29 cellular contexts compared by ENCODE assay signal in genomic region chr14:29109589-29109988, GRCh38.
"Had no signal": no experiment of that assay in that cellular context is flagged by ENCODE, and none has a peak within 500 bp of the region (broad histone marks: within the 10 kb centered on the region; RNA-seq: fewer than 3 reads in every experiment).

No MANE protein-coding gene starts in this region.

- H3K27me3 ChIP-seq: stomach, suprapubic skin, testis, thyroid gland, tibial artery, tibial nerve, transverse colon, upper lobe of left lung, upper lobe of right lung, uterus, vagina had no signal

- H3K27me3 Mint-ChIP-seq: stimulated activated memory B cell treated with anti-CD40 and anti-IgM and Interleukin-4, amounts not matched to agents 10 μg/mL and 1 μg/mL and 100 μg/mL, for 72 hours; stimulated activated naive B cell treated with anti-CD40 and anti-IgM and Interleukin-4, amounts not matched to agents 10 μg/mL and 1 μg/mL and 100 μg/mL, for 72 hours; stimulated activated naive CD8-positive, alpha-beta T cell treated with anti-CD3 and anti-CD28 coated beads, Interleukin-15, amount 100 ng/mL, for 72 hours; stimulated activated naive CD8-positive, alpha-beta T cell treated with anti-CD3 and anti-CD28 coated beads, Interleukin-15, Interleukin-2, amounts not matched to agents 100 ng/mL and 50 ng/mL, for 24 hours; type B pancreatic cell had no signal

- H3K4me1 ChIP-seq: stomach, suprapubic skin, testis, thyroid gland, tibial artery, tibial nerve, transverse colon, upper lobe of left lung, upper lobe of right lung, uterus, vagina had no signal

- H3K4me3 ChIP-seq: stomach, suprapubic skin, testis, thoracic aorta, thyroid gland, tibial artery, tibial nerve, transverse colon, upper lobe of left lung, upper lobe of right lung, uterus, vagina had no signal

- H3K4me3 Mint-ChIP-seq: stimulated activated effector memory CD8-positive, alpha-beta T cell treated with anti-CD3 and anti-CD28 coated beads, Interleukin-12 subunit alpha, Interleukin-12 subunit beta, amount 100 ng/mL, for 72 hours; stimulated activated memory B cell treated with anti-CD40 and anti-IgM and Interleukin-4, amounts not matched to agents 10 μg/mL and 1 μg/mL and 100 μg/mL, for 72 hours; stimulated activated naive B cell treated with anti-CD40 and anti-IgM and Interleukin-4, amounts not matched to agents 10 μg/mL and 1 μg/mL and 100 μg/mL, for 72 hours; stimulated activated naive CD8-positive, alpha-beta T cell treated with anti-CD3 and anti-CD28 coated beads, Interleukin-15, amount 100 ng/mL, for 72 hours; stimulated activated naive CD8-positive, alpha-beta T cell treated with anti-CD3 and anti-CD28 coated beads, Interleukin-15, Interleukin-2, amounts not matched to agents 100 ng/mL and 50 ng/mL, for 24 hours; type B pancreatic cell had no signal

- H3K27ac ChIP-seq: stomach, suprapubic skin, testis, thoracic aorta, thyroid gland, tibial artery, tibial nerve, transverse colon, upper lobe of left lung, upper lobe of right lung, uterus, vagina had no signal

- H3K9me3 Mint-ChIP-seq: type B pancreatic cell had no signal

- DNase-seq: stimulated activated CD4-positive, alpha-beta T cell treated with anti-CD3 and anti-CD28 coated beads, Interleukin-2, amount 100 ng/mL, for 48 hours; stimulated activated CD4-positive, alpha-beta T cell treated with anti-CD3 and anti-CD28 coated beads, Interleukin-4, amount 100 ng/mL, for 1 hour; stimulated activated CD4-positive, alpha-beta T cell treated with anti-CD3 and anti-CD28 coated beads, Interleukin-4, amount 100 ng/mL, for 24 hours; stimulated activated CD4-positive, alpha-beta T cell treated with anti-CD3 and anti-CD28 coated beads, Interleukin-4, amount 100 ng/mL, for 4 hours; stimulated activated CD8-positive, alpha-beta memory T cell treated with anti-CD3 and anti-CD28 coated beads, Interleukin-4, amount 100 ng/mL, for 48 hours; stimulated activated naive B cell treated with anti-CD40 and anti-IgM and Interleukin-4, amounts not matched to agents 10 μg/mL and 1 μg/mL and 100 μg/mL, for 72 hours; stimulated activated naive CD4-positive, alpha-beta T cell; stimulated activated naive CD4-positive, alpha-beta T cell treated with Interleukin-2 at 50 U/mL for 16 hours; stimulated activated naive CD8-positive, alpha-beta T cell treated with anti-CD3 and anti-CD28 coated beads, Interleukin-15, amount 100 ng/mL, for 72 hours; stimulated activated naive CD8-positive, alpha-beta T cell treated with anti-CD3 and anti-CD28 coated beads, Interleukin-15, Interleukin-2, amounts not matched to agents 100 U/mL and 50 U/mL, for 24 hours; stomach; substantia nigra; testis; thyroid gland; tibial artery; transverse colon; trophoblast cell; upper lobe of right lung; uterus had no signal

- FAIRE-seq: urothelium cell line had no signal

- H3K4me1 Mint-ChIP-seq: stimulated activated effector memory CD8-positive, alpha-beta T cell treated with anti-CD3 and anti-CD28 coated beads, Interleukin-12 subunit alpha, Interleukin-12 subunit beta, amount 100 ng/mL, for 72 hours; stimulated activated memory B cell treated with anti-CD40 and anti-IgM and Interleukin-4, amounts not matched to agents 10 μg/mL and 1 μg/mL and 100 μg/mL, for 72 hours; stimulated activated naive B cell treated with anti-CD40 and anti-IgM and Interleukin-4, amounts not matched to agents 10 μg/mL and 1 μg/mL and 100 μg/mL, for 72 hours; stimulated activated naive CD8-positive, alpha-beta T cell treated with anti-CD3 and anti-CD28 coated beads, Interleukin-15, amount 100 ng/mL, for 72 hours had no signal

- H3K27ac Mint-ChIP-seq: stimulated activated effector memory CD8-positive, alpha-beta T cell treated with anti-CD3 and anti-CD28 coated beads, Interleukin-12 subunit alpha, Interleukin-12 subunit beta, amount 100 ng/mL, for 72 hours; stimulated activated memory B cell treated with anti-CD40 and anti-IgM and Interleukin-4, amounts not matched to agents 10 μg/mL and 1 μg/mL and 100 μg/mL, for 72 hours; stimulated activated naive B cell treated with anti-CD40 and anti-IgM and Interleukin-4, amounts not matched to agents 10 μg/mL and 1 μg/mL and 100 μg/mL, for 72 hours; stimulated activated naive CD8-positive, alpha-beta T cell treated with anti-CD3 and anti-CD28 coated beads, Interleukin-15, amount 100 ng/mL, for 72 hours; stimulated activated naive CD8-positive, alpha-beta T cell treated with anti-CD3 and anti-CD28 coated beads, Interleukin-15, Interleukin-2, amounts not matched to agents 100 ng/mL and 50 ng/mL, for 24 hours; type B pancreatic cell had no signal

- H3K36me3 ChIP-seq: stomach, suprapubic skin, thoracic aorta, thyroid gland, tibial artery, tibial nerve, transverse colon, upper lobe of left lung, upper lobe of right lung, uterus, vagina had no signal

- H3K9me3 ChIP-seq: stomach, suprapubic skin, testis, thoracic aorta, thyroid gland, tibial artery, transverse colon, upper lobe of left lung, upper lobe of right lung, uterus, vagina had no signal

- ATAC-seq: stimulated activated effector memory CD8-positive, alpha-beta T cell treated with anti-CD3 and anti-CD28 coated beads, Interleukin-12 subunit alpha, Interleukin-12 subunit beta, amount 100 ng/mL, for 72 hours; stimulated activated memory B cell treated with anti-CD40 and anti-IgM and Interleukin-4, amounts not matched to agents 10 μg/mL and 1 μg/mL and 100 μg/mL, for 72 hours; stimulated activated naive B cell treated with anti-CD40 and anti-IgM and Interleukin-4, amounts not matched to agents 10 μg/mL and 1 μg/mL and 100 μg/mL, for 72 hours; stimulated activated naive CD8-positive, alpha-beta T cell treated with anti-CD3 and anti-CD28 coated beads, Interleukin-15, amount 100 ng/mL, for 72 hours; stimulated activated naive CD8-positive, alpha-beta T cell treated with anti-CD3 and anti-CD28 coated beads, Interleukin-15, Interleukin-2, amounts not matched to agents 100 U/mL and 50 U/mL, for 24 hours; upper lobe of right lung had no signal

- H3K36me3 Mint-ChIP-seq: stimulated activated effector memory CD8-positive, alpha-beta T cell treated with anti-CD3 and anti-CD28 coated beads, Interleukin-12 subunit alpha, Interleukin-12 subunit beta, amount 100 ng/mL, for 72 hours; stimulated activated memory B cell treated with anti-CD40 and anti-IgM and Interleukin-4, amounts not matched to agents 10 μg/mL and 1 μg/mL and 100 μg/mL, for 72 hours; stimulated activated naive B cell treated with anti-CD40 and anti-IgM and Interleukin-4, amounts not matched to agents 10 μg/mL and 1 μg/mL and 100 μg/mL, for 72 hours; type B pancreatic cell had no signal
